In genomic region chr21:33844104-33844889, GRCh38 we compare ENCODE assay signal across 13 cellular contexts.
A peak's percentile ranks its signal among the peaks of the same experiment; 100 is the strongest.
DNase-seq lines count a peak whose midpoint lies in the region; ATAC-seq and TF ChIP-seq lines count a peak whose summit lies in the region.
"Had no signal": no experiment of that assay in that cellular context is flagged by ENCODE, and none has a peak within 500 bp of the region (broad histone marks: within the 10 kb centered on the region; RNA-seq: fewer than 3 reads in every experiment).

No MANE protein-coding gene starts in this region.

- H3K4me3 ChIP-seq in SJCRH30 (no peak overlapping the region), thyroid gland (replicated peaks in 1 of 3) (no peak overlapping the region)
- H3K4me3 ChIP-seq: tibial artery had no signal

- intact Hi-C loops in thyroid gland (cut with DNase I): no loop called here

- H3K4me3 Mint-ChIP-seq in glutamatergic neuron (ENCODE audit: unreplicated experiment) (no peak overlapping the region), nephron progenitor cell (no peak overlapping the region)
- H3K4me3 Mint-ChIP-seq: effector memory CD8-positive, alpha-beta T cell had no signal

- H3K27me3 ChIP-seq in SJCRH30 (no peaks in the 10 kb centered on the region), thyroid gland (no peaks in the 10 kb centered on the region)
- H3K27me3 ChIP-seq: tibial artery had no signal

- H3K27ac Mint-ChIP-seq in glutamatergic neuron (ENCODE audit: unreplicated experiment) (no peak overlapping the region), nephron progenitor cell (peak overlapping the region; percentile 60)

- H3K4me1 Mint-ChIP-seq in glutamatergic neuron (ENCODE audit: low read depth, unreplicated experiment) (peaks cover 16% of the 10 kb centered on the region), nephron progenitor cell (peaks cover 48% of the 10 kb centered on the region)

- TF ChIP-seq POLR2A in thyroid gland (IDR thresholded peaks at IDR 0.05): no peak

- ATAC-seq in HG03135 (IDR thresholded peaks at IDR 0.05; ENCODE audit: unreplicated experiment) (no peak), HG02588 (IDR thresholded peaks at IDR 0.05; ENCODE audit: unreplicated experiment) (no peak), left lobe of liver (no peak)
- ATAC-seq: effector memory CD8-positive, alpha-beta T cell had no signal

- H3K36me3 Mint-ChIP-seq in glutamatergic neuron (ENCODE audit: unreplicated experiment): peaks cover 11% of the 10 kb centered on the region
- peaks cover 17% of the 10 kb centered on the region for H3K36me3 Mint-ChIP-seq in nephron progenitor cell (ENCODE audit: low read depth)

- H3K9me3 ChIP-seq in SJCRH30 (replicated peaks) (no peaks in the 10 kb centered on the region), thyroid gland (no peaks in the 10 kb centered on the region)
- H3K9me3 ChIP-seq: tibial artery had no signal

- H3K27ac ChIP-seq in SJCRH30: peak overlapping the region; percentile 5; the same call in 1 of the 2 replicates
- no peak overlapping the region for H3K27ac ChIP-seq in thyroid gland
- H3K27ac ChIP-seq: tibial artery, VCaP had no signal

- DNase-seq in AG08395 (ENCODE audit: low spot score) (peak; percentile 79), SJCRH30 (peak; percentile 53 to 59), glutamatergic neuron (peak; percentile 37), nephron progenitor cell (no peak), thyroid gland (no peak), left lobe of liver (ENCODE audit: low spot score) (no peak)
- DNase-seq: effector memory CD8-positive, alpha-beta T cell; NCI-H1105; NCI-H510A treated with DMSO at 0.1 percent for 48 hours; tibial artery had no signal

- WGBS in thyroid gland, 2 donors: 72 to 74% methylated on average over 20 of the region's 20 CpGs

- H3K4me1 ChIP-seq in SJCRH30 (peaks cover 46% of the 10 kb centered on the region), thyroid gland (peaks cover 0 to 3% of the 10 kb centered on the region in 2 donors)

- TF ChIP-seq CTCF in glutamatergic neuron (IDR thresholded peaks at IDR 0.05; ENCODE audit: partially characterized antibody, unreplicated experiment) (no peak), nephron progenitor cell (IDR thresholded peaks at IDR 0.05) (no peak), thyroid gland (IDR thresholded peaks at IDR 0.05) (no peak)

- peaks cover 11% of the 10 kb centered on the region for H3K27me3 Mint-ChIP-seq in glutamatergic neuron (ENCODE audit: unreplicated experiment)
- H3K27me3 Mint-ChIP-seq in nephron progenitor cell (ENCODE audit: low read depth, poor library complexity): peaks cover 5% of the 10 kb centered on the region

- H3K9me3 Mint-ChIP-seq in glutamatergic neuron (ENCODE audit: unreplicated experiment): peaks cover 17% of the 10 kb centered on the region
- H3K9me3 Mint-ChIP-seq in nephron progenitor cell: peaks cover 13% of the 10 kb centered on the region

- H3K36me3 ChIP-seq in SJCRH30 (no peaks in the 10 kb centered on the region), thyroid gland (no peaks in the 10 kb centered on the region)

Comparison
In these comparisons a context has a peak if more than half of its experiments do, and no peak if none do; other contexts are left out.
1. DNase-seq: peak in AG08395 (single experiment), SJCRH30 (2 of 2) and glutamatergic neuron (single experiment); none in nephron progenitor cell (single experiment), thyroid gland (0 of 2) and left lobe of liver (single experiment).